In the genomic region with DNA sequence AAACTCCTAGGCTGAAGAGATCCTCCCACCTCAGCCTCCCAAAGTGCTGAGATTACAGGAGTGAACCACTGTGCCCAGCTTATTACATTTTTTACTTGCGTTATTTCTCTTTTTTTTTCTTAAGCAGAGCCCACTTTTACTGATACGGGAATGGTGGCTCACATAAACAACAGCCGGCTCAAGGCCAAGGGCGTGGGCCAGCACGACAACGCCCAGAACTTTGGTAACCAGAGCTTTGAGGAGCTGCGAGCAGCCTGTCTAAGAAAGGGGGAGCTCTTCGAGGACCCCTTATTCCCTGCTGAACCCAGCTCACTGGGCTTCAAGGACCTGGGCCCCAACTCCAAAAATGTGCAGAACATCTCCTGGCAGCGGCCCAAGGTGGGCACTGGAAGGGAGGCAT, we compare ENCODE assay signal across 23 cellular contexts. TPM values are rescaled to one million over a fixed set of nuclear protein-coding genes. Genes with fewer than 3 reads are reported as not detected.
"Had no signal": no experiment of that assay in that cellular context is flagged by ENCODE, and none has a peak within 500 bp of the region (broad histone marks: within the 10 kb centered on the region; RNA-seq: fewer than 3 reads in every experiment).

No MANE protein-coding gene starts in this region.

- H3K4me1 ChIP-seq: parathyroid adenoma had no signal

- H3K27ac Mint-ChIP-seq: activated CD4-positive, alpha-beta memory T cell treated with anti-CD3 and anti-CD28 coated beads for 36 hours; activated CD8-positive, alpha-beta memory T cell treated with anti-CD3 and anti-CD28 coated beads, Interleukin-2, amount 10 ng/mL, durations not matched to agents 7 days and 5 days; activated naive CD4-positive, alpha-beta T cell treated with anti-CD3 and anti-CD28 coated beads, Interleukin-2, amount 50 U/mL, for 24 hours; naive thymus-derived CD8-positive, alpha-beta T cell; T-helper 2 cell treated with Interferon-gamma antibody and Interleukin-4, amounts not matched to agents 5 μg/mL and 100 μg/mL, for 36 hours had no signal

- H3K9me3 Mint-ChIP-seq: activated CD4-positive, alpha-beta memory T cell treated with anti-CD3 and anti-CD28 coated beads for 36 hours; activated naive CD4-positive, alpha-beta T cell treated with anti-CD3 and anti-CD28 coated beads, Interleukin-2, amount 50 U/mL, for 24 hours; naive thymus-derived CD8-positive, alpha-beta T cell; T-helper 2 cell treated with Interferon-gamma antibody and Interleukin-4, amounts not matched to agents 5 μg/mL and 100 μg/mL, for 36 hours had no signal

- ATAC-seq: activated CD8-positive, alpha-beta memory T cell treated with anti-CD3 and anti-CD28 coated beads, Interleukin-2, amount 10 ng/mL, durations not matched to agents 7 days and 5 days; foreskin keratinocyte; left lobe of liver; naive thymus-derived CD8-positive, alpha-beta T cell had no signal

- FAIRE-seq: colon, endometrium had no signal

- H3K79me2 ChIP-seq: parathyroid adenoma had no signal

- H3K9me3 ChIP-seq: neutrophil had no signal

- DNase-seq: activated CD4-positive, alpha-beta memory T cell treated with anti-CD3 and anti-CD28 coated beads for 36 hours; activated CD8-positive, alpha-beta memory T cell treated with anti-CD3 and anti-CD28 coated beads, Interleukin-2, amount 10 ng/mL, durations not matched to agents 7 days and 5 days; activated T-cell treated with anti-CD3 and anti-CD28 coated beads, Interleukin-2, amount 50 U/mL, for 1 hour; caudate nucleus; foreskin keratinocyte; stimulated activated CD4-positive, alpha-beta T cell treated with anti-CD3 and anti-CD28 coated beads, Interleukin-15, amount 100 ng/mL, for 24 hours; stimulated activated CD4-positive, alpha-beta T cell treated with anti-CD3 and anti-CD28 coated beads, Interleukin-4, amount 100 ng/mL, for 1 hour; stimulated activated naive CD4-positive, alpha-beta T cell; substantia nigra; SW 1271; trophoblast cell had no signal

- H3K9ac ChIP-seq: parathyroid adenoma had no signal

- H3K36me3 ChIP-seq: neutrophil had no signal

- H3K4me3 Mint-ChIP-seq: activated CD4-positive, alpha-beta memory T cell treated with anti-CD3 and anti-CD28 coated beads for 36 hours; activated CD8-positive, alpha-beta memory T cell treated with anti-CD3 and anti-CD28 coated beads, Interleukin-2, amount 10 ng/mL, durations not matched to agents 7 days and 5 days; activated naive CD4-positive, alpha-beta T cell treated with anti-CD3 and anti-CD28 coated beads, Interleukin-2, amount 50 U/mL, for 24 hours; naive thymus-derived CD8-positive, alpha-beta T cell; T-helper 2 cell treated with Interferon-gamma antibody and Interleukin-4, amounts not matched to agents 5 μg/mL and 100 μg/mL, for 36 hours had no signal

- H3K36me3 Mint-ChIP-seq: activated CD4-positive, alpha-beta memory T cell treated with anti-CD3 and anti-CD28 coated beads for 36 hours; activated CD8-positive, alpha-beta memory T cell treated with anti-CD3 and anti-CD28 coated beads, Interleukin-2, amount 10 ng/mL, durations not matched to agents 7 days and 5 days; activated naive CD4-positive, alpha-beta T cell treated with anti-CD3 and anti-CD28 coated beads, Interleukin-2, amount 50 U/mL, for 24 hours; naive thymus-derived CD8-positive, alpha-beta T cell had no signal

- H3K27ac ChIP-seq: foreskin keratinocyte, neutrophil, parathyroid adenoma, VCaP had no signal

- H2AFZ ChIP-seq: parathyroid adenoma had no signal

RNA-seq across cellular contexts. Expression of gene CAPN11, which starts 10.5 kb away (rescaled TPM):
- total RNA-seq: activated CD8-positive, alpha-beta memory T cell treated with anti-CD3 and anti-CD28 coated beads, Interleukin-2, amount 10 ng/mL, durations not matched to agents 7 days and 5 days; foreskin keratinocyte; naive thymus-derived CD8-positive, alpha-beta T cell; renal cortical epithelial cell; SK-MEL-5 had no signal
- polyA plus RNA-seq: foreskin keratinocyte; naive thymus-derived CD8-positive, alpha-beta T cell had no signal

RNA-seq across cellular contexts. Expression of gene MYMX, which starts 47.6 kb away (rescaled TPM):
- total RNA-seq: activated CD4-positive, alpha-beta memory T cell treated with anti-CD3 and anti-CD28 coated beads for 36 hours; activated CD8-positive, alpha-beta memory T cell treated with anti-CD3 and anti-CD28 coated beads, Interleukin-2, amount 10 ng/mL, durations not matched to agents 7 days and 5 days; foreskin keratinocyte; left lobe of liver; mononuclear cell; naive thymus-derived CD8-positive, alpha-beta T cell; renal cortical epithelial cell; SK-MEL-5 had no signal
- polyA plus RNA-seq: foreskin keratinocyte; naive thymus-derived CD8-positive, alpha-beta T cell had no signal
